10 cellular contexts compared by ENCODE assay signal in the genomic region with DNA sequence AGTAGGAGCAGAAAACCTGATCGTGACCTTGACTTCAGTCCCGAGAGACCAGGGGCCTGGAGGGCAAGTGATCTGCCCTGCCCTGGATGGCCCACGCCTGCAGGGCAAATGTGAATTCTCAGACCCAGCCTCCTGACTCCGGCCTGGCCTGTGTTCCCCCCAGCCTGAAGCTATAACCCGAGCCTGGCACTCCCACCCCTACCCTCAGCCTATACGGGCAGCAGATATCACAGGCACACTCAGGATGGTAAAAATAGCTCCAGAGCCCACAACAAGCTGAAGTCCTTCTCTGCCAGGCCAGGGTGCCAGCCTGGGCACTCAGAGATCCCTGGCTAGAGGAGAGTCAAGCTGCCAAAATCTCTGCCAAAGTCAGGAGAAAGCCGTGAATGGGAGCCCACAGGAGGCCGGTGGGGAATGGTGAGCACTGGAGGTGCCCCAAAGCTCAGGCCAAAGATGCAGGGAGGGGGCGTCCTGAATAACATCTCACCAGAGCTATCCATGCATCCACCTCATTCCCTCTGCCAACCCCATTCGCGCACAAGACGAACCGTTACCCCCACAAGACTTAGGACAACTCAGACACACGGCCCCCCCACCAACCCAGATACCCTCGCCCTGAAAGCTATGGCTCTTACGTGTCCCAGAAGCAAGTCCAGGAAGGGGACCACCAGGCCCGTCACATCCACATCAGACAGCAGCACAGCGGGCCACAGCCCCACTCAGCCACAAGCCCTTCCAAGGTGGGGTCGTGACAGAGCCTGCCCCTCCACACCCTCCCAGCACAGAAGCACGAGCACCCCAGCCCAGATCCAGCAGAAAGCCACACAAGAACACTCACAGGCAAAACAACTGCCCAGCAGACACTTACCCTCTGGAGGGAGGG.
DNase-seq lines count a peak whose midpoint lies in the region; ATAC-seq, FAIRE-seq and TF ChIP-seq lines count a peak whose summit lies in the region.
"Had no signal": no experiment of that assay in that cellular context is flagged by ENCODE, and none has a peak within 500 bp of the region (broad histone marks: within the 10 kb centered on the region; RNA-seq: fewer than 3 reads in every experiment).

No MANE protein-coding gene starts in this region.

- H3K4me2 ChIP-seq in trophoblast cell (ENCODE audit: low read length), result no peak overlapping the region

- DNase-seq in Right ventricle myocardium inferior (ENCODE audit: missing footprints), result peak; percentile 79
- DNase-seq in cardiac septum (ENCODE audit: low spot score), result no peak
- no peak for DNase-seq in kidney
- DNase-seq in psoas muscle, result peak; percentile 59 to 90
- DNase-seq in vagina (ENCODE audit: extremely low spot score in 2 of 2), result no peak
- no peak for DNase-seq in activated T-cell treated with anti-CD3 and anti-CD28 coated beads, Interleukin-2, amount 50 U/mL, for 1 hour
- no peak for DNase-seq in trophoblast cell
- DNase-seq: stimulated activated CD4-positive, alpha-beta T cell treated with anti-CD3 and anti-CD28 coated beads, Interleukin-4, amount 100 ng/mL, for 4 hours had no signal

- H3K27ac ChIP-seq in kidney (ENCODE audit: low read depth in 2 of 2, low read length in 2 of 2), result peak overlapping the region; percentile 76 to 88
- H3K27ac ChIP-seq in psoas muscle, result peak overlapping the region; percentile 89
- peak overlapping the region; percentile 87 for H3K27ac ChIP-seq in vagina
- H3K27ac ChIP-seq in trophoblast cell (ENCODE audit: low read depth, low read length), result no peak overlapping the region
- H3K27ac ChIP-seq: neutrophil had no signal

- H3K4me3 ChIP-seq in kidney (ENCODE audit: low read length in 2 of 2), result peak overlapping the region; percentile 45 to 57
- H3K4me3 ChIP-seq in psoas muscle, result peak overlapping the region; percentile 66
- H3K4me3 ChIP-seq in vagina, result peak overlapping the region; percentile 22 to 32
- H3K4me3 ChIP-seq in trophoblast cell (ENCODE audit: low read depth, low read length), result no peak overlapping the region

- no peak overlapping the region for H4K12ac ChIP-seq in trophoblast cell (ENCODE audit: low read depth, low read length)

- no peak overlapping the region for H3K4ac ChIP-seq in trophoblast cell (ENCODE audit: low read depth, low read length)

- no peaks in the 10 kb centered on the region for H3K27me3 ChIP-seq in psoas muscle (ENCODE audit: insufficient read depth in 3 of 3, low read length in 2 of 3)
- no peaks in the 10 kb centered on the region for H3K27me3 ChIP-seq in vagina
- no peaks in the 10 kb centered on the region for H3K27me3 ChIP-seq in trophoblast cell (ENCODE audit: insufficient read depth, low read length)
- H3K27me3 ChIP-seq: neutrophil had no signal

- peak; percentile 73 for ATAC-seq in Right ventricle myocardium inferior
- peak; percentile 77 to 85 (median 80) for ATAC-seq in psoas muscle
- ATAC-seq in GM19324 (IDR thresholded peaks at IDR 0.05; ENCODE audit: low FRiP score, unreplicated experiment), result no peak

- H2BK5ac ChIP-seq in trophoblast cell (ENCODE audit: low read depth, low read length, poor library complexity), result no peak overlapping the region

- H2BK12ac ChIP-seq in trophoblast cell (ENCODE audit: low read length), result no peak overlapping the region

- no peak for TF ChIP-seq CTCF in kidney (IDR thresholded peaks at IDR 0.05; ENCODE audit: borderline replicate concordance, extremely low read depth, insufficient read depth)
- no peak for TF ChIP-seq CTCF in psoas muscle (IDR thresholded peaks at IDR 0.05)
- no peak for TF ChIP-seq CTCF in vagina (IDR thresholded peaks at IDR 0.05)

- no peak overlapping the region for H3K14ac ChIP-seq in trophoblast cell (ENCODE audit: low read length)

- H3K4me1 ChIP-seq in kidney (ENCODE audit: control insufficient read depth in 1 of 2, insufficient read depth in 1 of 2, low read depth in 1 of 2, low read length in 2 of 2) (peaks cover 36 to 44% of the 10 kb centered on the region in 2 donors), psoas muscle (peaks cover 65% of the 10 kb centered on the region), vagina (peaks cover 59% of the 10 kb centered on the region), trophoblast cell (ENCODE audit: control insufficient read depth in 1 of 2, insufficient read depth in 2 of 2, low read length in 2 of 2) (peaks cover 0 to 4% of the 10 kb centered on the region in 2 experiments)

- H4K91ac ChIP-seq in trophoblast cell (ENCODE audit: low read depth, low read length), result no peak overlapping the region

- H3K79me2 ChIP-seq in trophoblast cell (ENCODE audit: control insufficient read depth, insufficient read depth, low read length, poor library complexity), result no peaks in the 10 kb centered on the region

- H2AK5ac ChIP-seq in trophoblast cell (ENCODE audit: low read length), result no peak overlapping the region

- H3K9me3 ChIP-seq in kidney (ENCODE audit: control insufficient read depth in 1 of 2, low read length in 2 of 2) (no peaks in the 10 kb centered on the region), psoas muscle (no peaks in the 10 kb centered on the region), vagina (no peaks in the 10 kb centered on the region), trophoblast cell (ENCODE audit: insufficient read depth, low read depth, low read length) (no peaks in the 10 kb centered on the region)
- H3K9me3 ChIP-seq: neutrophil had no signal

- no peak overlapping the region for H2AFZ ChIP-seq in trophoblast cell (ENCODE audit: insufficient read depth, low read length, poor library complexity)

- 19 to 27% (median 20%) methylated on average over 19 to 20 of the region's 20 CpGs for WGBS in psoas muscle, 3 donors
- WGBS in trophoblast cell (ENCODE audit: extremely low coverage, insufficient coverage, insufficient read length), result no CpG with 5 or more reads among the region's 20 CpGs

- no peak overlapping the region for H4K8ac ChIP-seq in trophoblast cell (ENCODE audit: low read depth, low read length)

- H3K9ac ChIP-seq in kidney (ENCODE audit: low read length in 2 of 2) (peak overlapping the region in 1 of 2 donors; percentile 47), trophoblast cell (ENCODE audit: low read length) (no peak overlapping the region)

- TF ChIP-seq POLR2A in vagina (IDR thresholded peaks at IDR 0.05), result no peak

- H2BK120ac ChIP-seq in trophoblast cell (ENCODE audit: insufficient read depth, low read length, poor library complexity), result no peak overlapping the region

- no peaks in the 10 kb centered on the region for H3K79me1 ChIP-seq in trophoblast cell (ENCODE audit: low read length)

- intact Hi-C loops in Right ventricle myocardium inferior (cut with DNase I), result loop anchor here (2.0 to 10.0 kb wide), 2 partner anchors 19 to 53 kb away; no protein-coding TSS in a partner anchor
- intact Hi-C loops in cardiac septum (cut with DNase I), result loop anchor here (2.0 kb wide), 1 partner anchor 21 kb away; no protein-coding TSS in a partner anchor
- intact Hi-C loops in kidney (cut with DNase I), result no loop called here
- intact Hi-C loops in psoas muscle (cut with DNase I), result loop anchor here in 1 of 2 donors (2.0 kb wide), 1 partner anchor 23 kb away; no protein-coding TSS in a partner anchor
- intact Hi-C loops in vagina (cut with DNase I), result no loop called here

- H3K36me3 ChIP-seq in kidney (ENCODE audit: control insufficient read depth in 1 of 2, insufficient read depth in 2 of 2, low read length in 2 of 2) (peaks cover 21 to 53% of the 10 kb centered on the region in 2 donors), psoas muscle (ENCODE audit: insufficient read depth in 1 of 2, low read depth in 1 of 2) (peaks cover 0 to 60% of the 10 kb centered on the region in 2 donors), vagina (peaks cover 0 to 14% of the 10 kb centered on the region in 2 donors), trophoblast cell (ENCODE audit: control insufficient read depth in 1 of 2, insufficient read depth in 2 of 2, low read length in 2 of 2) (no peaks in the 10 kb centered on the region)
- H3K36me3 ChIP-seq: neutrophil had no signal

- FAIRE-seq in kidney (lab: Jason Lieb, UNC), result no peak

- H3K23ac ChIP-seq in trophoblast cell (ENCODE audit: low read length), result no peak overlapping the region

- H3K18ac ChIP-seq in trophoblast cell (ENCODE audit: low read length), result no peak overlapping the region

Comparison
In these comparisons a context has a peak if more than half of its experiments do, and no peak if none do; other contexts are left out.
1. DNase-seq: peak in Right ventricle myocardium inferior (single experiment) and psoas muscle (2 of 2); none in cardiac septum (single experiment), kidney (single experiment), vagina (0 of 2), activated T-cell treated with anti-CD3 and anti-CD28 coated beads, Interleukin-2, amount 50 U/mL, for 1 hour (single experiment) and trophoblast cell (0 of 2).
2. intact Hi-C loops: an anchor here in Right ventricle myocardium inferior (2.0 to 10.0 kb wide) and cardiac septum (2.0 kb wide); none called in kidney and vagina.